ENCODE assay signal across 3 cellular contexts in the genomic region with DNA sequence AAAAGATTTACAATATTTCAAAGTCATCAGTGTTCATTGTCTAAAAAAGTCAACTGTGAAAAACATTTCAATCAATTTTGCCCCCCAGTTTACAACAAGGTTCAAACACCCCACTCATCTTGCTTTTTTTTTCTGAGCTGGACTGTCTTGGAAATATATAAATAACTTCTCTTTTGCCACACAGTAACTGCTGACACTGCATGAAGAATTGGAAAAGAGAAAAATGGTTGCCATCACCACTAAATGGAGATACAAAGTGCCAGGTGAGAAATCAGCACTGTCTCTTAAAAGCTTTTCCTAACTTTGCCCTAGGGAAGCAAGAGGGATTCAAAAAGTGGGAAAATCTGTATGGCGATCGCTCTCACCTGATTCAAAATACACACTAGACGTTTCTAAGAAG.
A peak's percentile ranks its signal among the peaks of the same experiment; 100 is the strongest.
TF ChIP-seq lines count a peak whose summit lies in the region.

No MANE protein-coding gene starts in this region.

TF ChIP-seq in HepG2, 621 proteins besides CTCF, POLR2A, EP300 and RAD21:
- peak; percentile 42; the same call in 1 of the 2 replicates for TF ChIP-seq MAFF (IDR thresholded peaks at IDR 0.05; ENCODE audit: low read depth, low read length)
- TF ChIP-seq MAFK (conservative IDR thresholded peaks at IDR 0.05 in 1 of 2, IDR thresholded peaks at IDR 0.05 in 1 of 2; ENCODE audit: low read length in 2 of 2), result peak; percentile 28 to 63; a peak in 2 of 4 replicates
- no peak for TF ChIP-seq ZBTB42 (CRISPR knock-in tag; IDR thresholded peaks at IDR 0.05)

TF ChIP-seq in GM23338, 12 proteins besides CTCF, POLR2A, EP300 and RAD21 (continues in another document):
- TF ChIP-seq EZH2phosphoT487 (IDR thresholded peaks at IDR 0.05; ENCODE audit: unreplicated experiment) (no peak), ZNF114 (CRISPR knock-in tag; IDR thresholded peaks at IDR 0.05) (no peak), POLR2AphosphoS5 (IDR thresholded peaks at IDR 0.05; ENCODE audit: low read depth) (no peak), CREB1 (CRISPR knock-in tag; IDR thresholded peaks at IDR 0.05; ENCODE audit: low read depth) (no peak), EZH2 (IDR thresholded peaks at IDR 0.05; ENCODE audit: low read depth, unreplicated experiment) (no peak), ZNF331 (CRISPR knock-in tag; IDR thresholded peaks at IDR 0.05; ENCODE audit: low read depth) (no peak)
- TF ChIP-seq, protein P1, sequence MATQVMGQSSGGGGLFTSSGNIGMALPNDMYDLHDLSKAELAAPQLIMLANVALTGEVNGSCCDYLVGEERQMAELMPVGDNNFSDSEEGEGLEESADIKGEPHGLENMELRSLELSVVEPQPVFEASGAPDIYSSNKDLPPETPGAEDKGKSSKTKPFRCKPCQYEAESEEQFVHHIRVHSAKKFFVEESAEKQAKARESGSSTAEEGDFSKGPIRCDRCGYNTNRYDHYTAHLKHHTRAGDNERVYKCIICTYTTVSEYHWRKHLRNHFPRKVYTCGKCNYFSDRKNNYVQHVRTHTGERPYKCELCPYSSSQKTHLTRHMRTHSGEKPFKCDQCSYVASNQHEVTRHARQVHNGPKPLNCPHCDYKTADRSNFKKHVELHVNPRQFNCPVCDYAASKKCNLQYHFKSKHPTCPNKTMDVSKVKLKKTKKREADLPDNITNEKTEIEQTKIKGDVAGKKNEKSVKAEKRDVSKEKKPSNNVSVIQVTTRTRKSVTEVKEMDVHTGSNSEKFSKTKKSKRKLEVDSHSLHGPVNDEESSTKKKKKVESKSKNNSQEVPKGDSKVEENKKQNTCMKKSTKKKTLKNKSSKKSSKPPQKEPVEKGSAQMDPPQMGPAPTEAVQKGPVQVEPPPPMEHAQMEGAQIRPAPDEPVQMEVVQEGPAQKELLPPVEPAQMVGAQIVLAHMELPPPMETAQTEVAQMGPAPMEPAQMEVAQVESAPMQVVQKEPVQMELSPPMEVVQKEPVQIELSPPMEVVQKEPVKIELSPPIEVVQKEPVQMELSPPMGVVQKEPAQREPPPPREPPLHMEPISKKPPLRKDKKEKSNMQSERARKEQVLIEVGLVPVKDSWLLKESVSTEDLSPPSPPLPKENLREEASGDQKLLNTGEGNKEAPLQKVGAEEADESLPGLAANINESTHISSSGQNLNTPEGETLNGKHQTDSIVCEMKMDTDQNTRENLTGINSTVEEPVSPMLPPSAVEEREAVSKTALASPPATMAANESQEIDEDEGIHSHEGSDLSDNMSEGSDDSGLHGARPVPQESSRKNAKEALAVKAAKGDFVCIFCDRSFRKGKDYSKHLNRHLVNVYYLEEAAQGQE (IDR thresholded peaks at IDR 0.05; ENCODE audit: unreplicated experiment), result no peak
- TF ChIP-seq, protein P2, sequence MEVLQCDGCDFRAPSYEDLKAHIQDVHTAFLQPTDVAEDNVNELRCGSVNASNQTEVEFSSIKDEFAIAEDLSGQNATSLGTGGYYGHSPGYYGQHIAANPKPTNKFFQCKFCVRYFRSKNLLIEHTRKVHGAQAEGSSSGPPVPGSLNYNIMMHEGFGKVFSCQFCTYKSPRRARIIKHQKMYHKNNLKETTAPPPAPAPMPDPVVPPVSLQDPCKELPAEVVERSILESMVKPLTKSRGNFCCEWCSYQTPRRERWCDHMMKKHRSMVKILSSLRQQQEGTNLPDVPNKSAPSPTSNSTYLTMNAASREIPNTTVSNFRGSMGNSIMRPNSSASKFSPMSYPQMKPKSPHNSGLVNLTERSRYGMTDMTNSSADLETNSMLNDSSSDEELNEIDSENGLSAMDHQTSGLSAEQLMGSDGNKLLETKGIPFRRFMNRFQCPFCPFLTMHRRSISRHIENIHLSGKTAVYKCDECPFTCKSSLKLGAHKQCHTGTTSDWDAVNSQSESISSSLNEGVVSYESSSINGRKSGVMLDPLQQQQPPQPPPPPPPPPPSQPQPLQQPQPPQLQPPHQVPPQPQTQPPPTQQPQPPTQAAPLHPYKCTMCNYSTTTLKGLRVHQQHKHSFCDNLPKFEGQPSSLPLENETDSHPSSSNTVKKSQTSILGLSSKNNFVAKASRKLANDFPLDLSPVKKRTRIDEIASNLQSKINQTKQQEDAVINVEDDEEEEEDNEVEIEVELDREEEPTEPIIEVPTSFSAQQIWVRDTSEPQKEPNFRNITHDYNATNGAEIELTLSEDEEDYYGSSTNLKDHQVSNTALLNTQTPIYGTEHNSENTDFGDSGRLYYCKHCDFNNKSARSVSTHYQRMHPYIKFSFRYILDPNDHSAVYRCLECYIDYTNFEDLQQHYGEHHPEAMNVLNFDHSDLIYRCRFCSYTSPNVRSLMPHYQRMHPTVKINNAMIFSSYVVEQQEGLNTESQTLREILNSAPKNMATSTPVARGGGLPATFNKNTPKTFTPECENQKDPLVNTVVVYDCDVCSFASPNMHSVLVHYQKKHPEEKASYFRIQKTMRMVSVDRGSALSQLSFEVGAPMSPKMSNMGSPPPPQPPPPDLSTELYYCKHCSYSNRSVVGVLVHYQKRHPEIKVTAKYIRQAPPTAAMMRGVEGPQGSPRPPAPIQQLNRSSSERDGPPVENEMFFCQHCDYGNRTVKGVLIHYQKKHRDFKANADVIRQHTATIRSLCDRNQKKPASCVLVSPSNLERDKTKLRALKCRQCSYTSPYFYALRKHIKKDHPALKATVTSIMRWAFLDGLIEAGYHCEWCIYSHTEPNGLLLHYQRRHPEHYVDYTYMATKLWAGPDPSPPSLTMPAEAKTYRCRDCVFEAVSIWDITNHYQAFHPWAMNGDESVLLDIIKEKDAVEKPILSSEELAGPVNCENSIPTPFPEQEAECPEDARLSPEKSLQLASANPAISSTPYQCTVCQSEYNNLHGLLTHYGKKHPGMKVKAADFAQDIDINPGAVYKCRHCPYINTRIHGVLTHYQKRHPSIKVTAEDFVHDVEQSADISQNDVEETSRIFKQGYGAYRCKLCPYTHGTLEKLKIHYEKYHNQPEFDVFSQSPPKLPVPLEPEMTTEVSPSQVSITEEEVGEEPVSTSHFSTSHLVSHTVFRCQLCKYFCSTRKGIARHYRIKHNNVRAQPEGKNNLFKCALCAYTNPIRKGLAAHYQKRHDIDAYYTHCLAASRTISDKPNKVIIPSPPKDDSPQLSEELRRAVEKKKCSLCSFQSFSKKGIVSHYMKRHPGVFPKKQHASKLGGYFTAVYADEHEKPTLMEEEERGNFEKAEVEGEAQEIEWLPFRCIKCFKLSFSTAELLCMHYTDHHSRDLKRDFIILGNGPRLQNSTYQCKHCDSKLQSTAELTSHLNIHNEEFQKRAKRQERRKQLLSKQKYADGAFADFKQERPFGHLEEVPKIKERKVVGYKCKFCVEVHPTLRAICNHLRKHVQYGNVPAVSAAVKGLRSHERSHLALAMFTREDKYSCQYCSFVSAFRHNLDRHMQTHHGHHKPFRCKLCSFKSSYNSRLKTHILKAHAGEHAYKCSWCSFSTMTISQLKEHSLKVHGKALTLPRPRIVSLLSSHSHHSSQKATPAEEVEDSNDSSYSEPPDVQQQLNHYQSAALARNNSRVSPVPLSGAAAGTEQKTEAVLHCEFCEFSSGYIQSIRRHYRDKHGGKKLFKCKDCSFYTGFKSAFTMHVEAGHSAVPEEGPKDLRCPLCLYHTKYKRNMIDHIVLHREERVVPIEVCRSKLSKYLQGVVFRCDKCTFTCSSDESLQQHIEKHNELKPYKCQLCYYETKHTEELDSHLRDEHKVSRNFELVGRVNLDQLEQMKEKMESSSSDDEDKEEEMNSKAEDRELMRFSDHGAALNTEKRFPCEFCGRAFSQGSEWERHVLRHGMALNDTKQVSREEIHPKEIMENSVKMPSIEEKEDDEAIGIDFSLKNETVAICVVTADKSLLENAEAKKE (CRISPR knock-in tag; IDR thresholded peaks at IDR 0.05), result no peak

TF ChIP-seq in K562, 482 proteins besides CTCF, POLR2A, EP300 and RAD21 (continues in another document):
- TF ChIP-seq CSDE1 (IDR thresholded peaks at IDR 0.05) (no peak), RUNX1 (IDR thresholded peaks at IDR 0.05; ENCODE audit: low read depth) (no peak), CCNT2 (IDR thresholded peaks at IDR 0.05; ENCODE audit: borderline replicate concordance, extremely low read depth, insufficient read length, low read depth, low read length) (no peak), ZNF699 (CRISPR knock-in tag; IDR thresholded peaks at IDR 0.05; ENCODE audit: insufficient replicate concordance) (no peak), RBM39 (optimal IDR thresholded peaks at IDR 0.05; ENCODE audit: low read depth, low read length) (no peak), PRMT5 (CRISPR knock-in tag; IDR thresholded peaks at IDR 0.05) (no peak), SMAD1 (IDR thresholded peaks at IDR 0.05; ENCODE audit: low read depth, low read length, partially characterized antibody) (no peak), ZNF316 (IDR thresholded peaks at IDR 0.05) (peak; percentile 55; the same call in 1 of the 2 replicates), CHD2 (IDR thresholded peaks at IDR 0.05; ENCODE audit: low read depth, low read length) (no peak)
- TF ChIP-seq, protein P3, sequence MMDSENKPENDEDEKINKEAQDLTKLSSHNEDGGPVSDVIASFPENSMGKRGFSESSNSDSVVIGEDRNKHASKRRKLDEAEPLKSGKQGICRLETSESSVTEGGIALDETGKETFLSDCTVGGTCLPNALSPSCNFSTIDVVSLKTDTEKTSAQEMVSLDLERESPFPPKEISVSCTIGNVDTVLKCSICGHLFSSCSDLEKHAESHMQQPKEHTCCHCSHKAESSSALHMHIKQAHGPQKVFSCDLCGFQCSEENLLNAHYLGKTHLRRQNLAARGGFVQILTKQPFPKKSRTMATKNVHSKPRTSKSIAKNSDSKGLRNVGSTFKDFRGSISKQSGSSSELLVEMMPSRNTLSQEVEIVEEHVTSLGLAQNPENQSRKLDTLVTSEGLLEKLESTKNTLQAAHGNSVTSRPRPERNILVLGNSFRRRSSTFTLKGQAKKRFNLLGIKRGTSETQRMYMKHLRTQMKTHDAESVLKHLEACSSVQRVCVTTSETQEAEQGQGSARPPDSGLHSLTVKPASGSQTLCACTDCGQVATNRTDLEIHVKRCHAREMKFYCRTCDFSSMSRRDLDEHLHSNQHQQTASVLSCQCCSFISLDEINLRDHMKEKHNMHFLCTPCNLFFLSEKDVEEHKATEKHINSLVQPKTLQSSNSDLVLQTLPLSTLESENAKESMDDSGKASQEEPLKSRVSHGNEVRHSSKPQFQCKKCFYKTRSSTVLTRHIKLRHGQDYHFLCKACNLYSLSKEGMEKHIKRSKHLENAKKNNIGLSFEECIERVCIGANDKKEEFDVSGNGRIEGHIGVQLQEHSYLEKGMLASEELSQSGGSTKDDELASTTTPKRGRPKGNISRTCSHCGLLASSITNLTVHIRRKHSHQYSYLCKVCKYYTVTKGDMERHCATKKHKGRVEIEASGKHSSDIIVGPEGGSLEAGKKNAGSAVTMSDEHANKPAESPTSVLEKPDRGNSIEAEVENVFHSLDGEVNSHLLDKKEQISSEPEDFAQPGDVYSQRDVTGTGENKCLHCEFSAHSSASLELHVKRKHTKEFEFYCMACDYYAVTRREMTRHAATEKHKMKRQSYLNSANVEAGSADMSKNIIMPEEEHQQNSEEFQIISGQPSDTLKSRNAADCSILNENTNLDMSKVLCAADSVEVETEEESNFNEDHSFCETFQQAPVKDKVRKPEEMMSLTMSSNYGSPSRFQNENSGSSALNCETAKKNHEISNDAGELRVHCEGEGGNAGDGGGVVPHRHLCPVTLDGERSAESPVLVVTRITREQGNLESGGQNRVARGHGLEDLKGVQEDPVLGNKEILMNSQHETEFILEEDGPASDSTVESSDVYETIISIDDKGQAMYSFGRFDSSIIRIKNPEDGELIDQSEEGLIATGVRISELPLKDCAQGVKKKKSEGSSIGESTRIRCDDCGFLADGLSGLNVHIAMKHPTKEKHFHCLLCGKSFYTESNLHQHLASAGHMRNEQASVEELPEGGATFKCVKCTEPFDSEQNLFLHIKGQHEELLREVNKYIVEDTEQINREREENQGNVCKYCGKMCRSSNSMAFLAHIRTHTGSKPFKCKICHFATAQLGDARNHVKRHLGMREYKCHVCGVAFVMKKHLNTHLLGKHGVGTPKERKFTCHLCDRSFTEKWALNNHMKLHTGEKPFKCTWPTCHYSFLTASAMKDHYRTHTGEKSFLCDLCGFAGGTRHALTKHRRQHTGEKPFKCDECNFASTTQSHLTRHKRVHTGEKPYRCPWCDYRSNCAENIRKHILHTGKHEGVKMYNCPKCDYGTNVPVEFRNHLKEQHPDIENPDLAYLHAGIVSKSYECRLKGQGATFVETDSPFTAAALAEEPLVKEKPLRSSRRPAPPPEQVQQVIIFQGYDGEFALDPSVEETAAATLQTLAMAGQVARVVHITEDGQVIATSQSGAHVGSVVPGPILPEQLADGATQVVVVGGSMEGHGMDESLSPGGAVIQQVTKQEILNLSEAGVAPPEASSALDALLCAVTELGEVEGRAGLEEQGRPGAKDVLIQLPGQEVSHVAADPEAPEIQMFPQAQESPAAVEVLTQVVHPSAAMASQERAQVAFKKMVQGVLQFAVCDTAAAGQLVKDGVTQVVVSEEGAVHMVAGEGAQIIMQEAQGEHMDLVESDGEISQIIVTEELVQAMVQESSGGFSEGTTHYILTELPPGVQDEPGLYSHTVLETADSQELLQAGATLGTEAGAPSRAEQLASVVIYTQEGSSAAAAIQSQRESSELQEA (IDR thresholded peaks at IDR 0.05; ENCODE audit: low read depth), result no peak
- TF ChIP-seq, protein P4, sequence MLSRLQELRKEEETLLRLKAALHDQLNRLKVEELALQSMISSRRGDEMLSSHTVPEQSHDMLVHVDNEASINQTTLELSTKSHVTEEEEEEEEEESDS (CRISPR knock-in tag; IDR thresholded peaks at IDR 0.05), result no peak
